1 cellular context compared by ENCODE assay signal in the genomic region with DNA sequence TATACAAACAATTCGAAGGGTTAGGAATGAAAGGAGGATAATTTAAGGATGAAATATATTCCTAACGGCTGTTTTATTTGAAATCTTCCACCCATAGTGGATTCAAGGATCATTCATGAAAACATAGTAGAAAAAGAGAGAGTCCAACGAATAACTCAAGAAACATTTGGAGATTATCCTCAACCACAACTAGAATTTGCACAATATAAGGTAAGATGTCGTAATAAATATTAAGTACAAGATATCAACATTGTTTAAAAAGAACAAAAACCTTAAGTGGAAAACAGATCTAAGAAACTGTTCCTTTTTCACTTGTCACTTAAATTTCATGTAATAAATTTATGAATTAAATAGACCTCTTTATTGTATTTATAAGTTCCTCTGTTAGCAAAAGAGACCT.
TF ChIP-seq lines count a peak whose summit lies in the region.

No MANE protein-coding gene starts in this region.

TF ChIP-seq in HepG2, 621 proteins besides CTCF, POLR2A, EP300 and RAD21:
- TF ChIP-seq CEBPB (IDR thresholded peaks at IDR 0.05; ENCODE audit: borderline replicate concordance, low read depth, low read length) (peak; percentile 71; the same call in 1 of the 2 replicates), ZNF446 (CRISPR knock-in tag; IDR thresholded peaks at IDR 0.05) (no peak)
TF ChIP-seq in HepG2: peak in this region for 1.
